In genomic region chr13:70568571-70568970, GRCh38 we compare ENCODE assay signal across 8 cellular contexts.
DNase-seq lines count a peak whose midpoint lies in the region; ATAC-seq, FAIRE-seq and TF ChIP-seq lines count a peak whose summit lies in the region.

No MANE protein-coding gene starts in this region.

- no peak overlapping the region for H3K4me3 ChIP-seq in DOHH2 (ENCODE audit: low read length)
- H3K4me3 ChIP-seq in small intestine (ENCODE audit: low read depth in 1 of 2, low read length in 2 of 2) = no peak overlapping the region

- peak; percentile 30 for FAIRE-seq in small intestine (lab: Jason Lieb, UNC)

- H3K4me1 ChIP-seq in DOHH2 (ENCODE audit: control insufficient read depth, low read length) (no peaks in the 10 kb centered on the region), foreskin keratinocyte (no peaks in the 10 kb centered on the region), small intestine (ENCODE audit: control insufficient read depth in 2 of 2, insufficient read depth in 1 of 2, low read depth in 1 of 2, low read length in 1 of 2) (no peaks in the 10 kb centered on the region)

- ATAC-seq in GM21381 (IDR thresholded peaks at IDR 0.05; ENCODE audit: unreplicated experiment) = peak; percentile 71
- no peak for ATAC-seq in foreskin keratinocyte

- no peaks in the 10 kb centered on the region for H3K36me3 ChIP-seq in DOHH2 (ENCODE audit: control insufficient read depth, low read length)
- no peaks in the 10 kb centered on the region for H3K36me3 ChIP-seq in small intestine (ENCODE audit: control insufficient read depth in 2 of 2, insufficient read depth in 2 of 2, low read length in 2 of 2)

- H3K79me2 ChIP-seq in DOHH2 (ENCODE audit: control insufficient read depth, low read length) = no peaks in the 10 kb centered on the region

- no peaks in the 10 kb centered on the region for H3K9me2 ChIP-seq in DOHH2 (replicated peaks; ENCODE audit: control insufficient read depth, low read length)

- H3K4me2 ChIP-seq in DOHH2 (ENCODE audit: low read length) = no peak overlapping the region

- no peaks in the 10 kb centered on the region for H3F3A ChIP-seq in DOHH2 (ENCODE audit: control insufficient read depth, insufficient read depth)

- TF ChIP-seq CTCF in DOHH2 (IDR thresholded peaks at IDR 0.05; ENCODE audit: low read depth, low read length, poor library complexity, severe bottlenecking) (peak; percentile 44), foreskin keratinocyte (conservative IDR thresholded peaks at IDR 0.05) (peak; percentile 67)

- no peaks in the 10 kb centered on the region for H4K20me1 ChIP-seq in DOHH2 (ENCODE audit: control insufficient read depth, insufficient read depth, low read depth, low read length)

- H3K9me3 ChIP-seq in DOHH2 (ENCODE audit: control insufficient read depth, insufficient read depth, low read length) (no peaks in the 10 kb centered on the region), small intestine (ENCODE audit: control insufficient read depth, low read depth) (no peaks in the 10 kb centered on the region)

- DNase-seq in HT1080 (ENCODE audit: low read depth) (peak; percentile 41), SHP77 treated with DMSO at 0.1 percent for 48 hours (lab: John Stamatoyannopoulos, UW) (peak; percentile 9), foreskin keratinocyte (peak in 1 of 2 donors; percentile 25), small intestine (peak; percentile 42), mesenteric fat pad (ENCODE audit: low spot score) (no peak), HK-2 (ENCODE audit: unreplicated experiment) (no peak)

- H3K27ac ChIP-seq in DOHH2 (ENCODE audit: low read depth, low read length) (no peak overlapping the region), foreskin keratinocyte (no peak overlapping the region), small intestine (ENCODE audit: low read depth in 1 of 2, low read length in 1 of 2) (no peak overlapping the region)

- WGBS in small intestine, 3 donors = 72 to 89% (median 88%) methylated on average over 1 of the region's 1 CpG

- no peaks in the 10 kb centered on the region for H3K27me3 ChIP-seq in DOHH2 (ENCODE audit: control insufficient read depth, low read length)
- no peaks in the 10 kb centered on the region for H3K27me3 ChIP-seq in foreskin keratinocyte
- H3K27me3 ChIP-seq in small intestine (ENCODE audit: control insufficient read depth in 2 of 2, insufficient read depth in 2 of 2, low read length in 2 of 2) = no peaks in the 10 kb centered on the region

Comparison
In these comparisons a context has a peak if more than half of its experiments do, and no peak if none do; other contexts are left out.
1. DNase-seq: peak in HT1080 (single experiment), SHP77 treated with DMSO at 0.1 percent for 48 hours (single experiment) and small intestine (single experiment); none in mesenteric fat pad (single experiment) and HK-2 (single experiment).